Comparison of ENCODE assay signal across 22 cellular contexts in genomic region chr20:37363221-37364012, GRCh38. TPM values are rescaled to one million over a fixed set of nuclear protein-coding genes. Genes with fewer than 3 reads are reported as not detected.
DNase-seq lines count a peak whose midpoint lies in the region; ATAC-seq, FAIRE-seq and TF ChIP-seq lines count a peak whose summit lies in the region.
"Had no signal": no experiment of that assay in that cellular context is flagged by ENCODE, and none has a peak within 500 bp of the region (broad histone marks: within the 10 kb centered on the region; RNA-seq: fewer than 3 reads in every experiment).

No MANE protein-coding gene starts in this region.

- H3K27me3 ChIP-seq in BLaER1 treated with 17β-estradiol and CSF1 and Interleukin-3, amounts not matched to agents 10 nM and 100 nM, result no peaks in the 10 kb centered on the region
- H3K27me3 ChIP-seq in HepG2 (ENCODE audit: control insufficient read depth in 1 of 2, insufficient read depth in 2 of 2, low read length in 2 of 2), result no peaks in the 10 kb centered on the region
- no peaks in the 10 kb centered on the region for H3K27me3 ChIP-seq in trophoblast cell (ENCODE audit: insufficient read depth, low read length)
- H3K27me3 ChIP-seq in vagina, result no peaks in the 10 kb centered on the region
- H3K27me3 ChIP-seq: dorsolateral prefrontal cortex, gastroesophageal sphincter, hepatocyte had no signal

- peaks cover 5% of the 10 kb centered on the region for H3K4me1 Mint-ChIP-seq in WTC11

- DNase-seq in WTC11 (ENCODE audit: low spot score) (peak; percentile 10), HepG2 (ENCODE audit: low spot score) (no peak), trophoblast cell (no peak), caudate nucleus (lab: John Stamatoyannopoulos, UW) (no peak), KBM-7 (no peak), vagina (ENCODE audit: extremely low spot score in 2 of 2) (no peak)
- DNase-seq in stimulated activated CD4-positive, alpha-beta T cell treated with anti-CD3 and anti-CD28 coated beads, Interleukin-2, amount 100 ng/mL, for 24 hours, result no peak
- DNase-seq: activated CD4-positive, alpha-beta T cell treated with anti-CD3 and anti-CD28 coated beads for 4 hours; activated gamma-delta T cell treated with Interleukin-2 at 50 U/mL for 16 hours; C1 segment of cervical spinal cord; DMS79; dorsolateral prefrontal cortex; nephron progenitor cell; SK-N-SH; T-helper 17 cell had no signal

- H2AK5ac ChIP-seq in trophoblast cell (ENCODE audit: low read length), result no peak overlapping the region

- TF ChIP-seq POLR2A in HepG2 (IDR thresholded peaks at IDR 0.05; ENCODE audit: insufficient read depth in 1 of 2, low read depth in 2 of 2, low read length in 2 of 2) (no peak), vagina (IDR thresholded peaks at IDR 0.05) (no peak)

- no peaks in the 10 kb centered on the region for H3K79me1 ChIP-seq in trophoblast cell (ENCODE audit: low read length)

- H3K4me3 Mint-ChIP-seq in WTC11, result no peak overlapping the region
- H3K4me3 Mint-ChIP-seq: central memory CD8-positive, alpha-beta T cell; nephron progenitor cell; stimulated activated naive CD8-positive, alpha-beta T cell treated with anti-CD3 and anti-CD28 coated beads, Interleukin-15, Interleukin-2, amounts not matched to agents 100 ng/mL and 50 ng/mL, for 24 hours; T-helper 17 cell had no signal

- FAIRE-seq in HepG2 (lab: Jason Lieb, UNC), result no peak

- no peak for TF ChIP-seq RAD21 in HepG2 (CRISPR knock-in tag; IDR thresholded peaks at IDR 0.05)

- H3K9me3 Mint-ChIP-seq in WTC11, result peaks cover 5% of the 10 kb centered on the region
- H3K9me3 Mint-ChIP-seq: central memory CD8-positive, alpha-beta T cell; nephron progenitor cell; stimulated activated naive CD8-positive, alpha-beta T cell treated with anti-CD3 and anti-CD28 coated beads, Interleukin-15, Interleukin-2, amounts not matched to agents 100 ng/mL and 50 ng/mL, for 24 hours had no signal

- no peak overlapping the region for H4K91ac ChIP-seq in trophoblast cell (ENCODE audit: low read depth, low read length)

- peak overlapping the region in 9 of 11 experiments; percentile 7 to 99 (median 59); a peak in 13 of 22 replicates for H3K4me2 ChIP-seq in BLaER1 treated with 17β-estradiol and CSF1 and Interleukin-3, amounts not matched to agents 10 nM and 100 nM
- no peak overlapping the region for H3K4me2 ChIP-seq in HepG2 (ENCODE audit: low read depth, low read length)
- no peak overlapping the region for H3K4me2 ChIP-seq in trophoblast cell (ENCODE audit: low read length)
- H3K4me2 ChIP-seq: hepatocyte, SK-N-SH had no signal

- TF ChIP-seq EP300 in HepG2 (IDR thresholded peaks at IDR 0.05; ENCODE audit: low read depth in 2 of 2, low read length in 2 of 2), result no peak
- TF ChIP-seq EP300 in HepG2 (CRISPR knock-in tag; IDR thresholded peaks at IDR 0.05; ENCODE audit: borderline replicate concordance), result no peak

- H3K4me3 ChIP-seq in BLaER1 treated with 17β-estradiol and CSF1 and Interleukin-3, amounts not matched to agents 10 nM and 100 nM, result no peak overlapping the region
- H3K4me3 ChIP-seq in HepG2 (replicated peaks in 1 of 3; ENCODE audit: insufficient read depth in 1 of 3, low read depth in 2 of 3, low read length in 3 of 3) (no peak overlapping the region), trophoblast cell (ENCODE audit: low read depth, low read length) (no peak overlapping the region), vagina (no peak overlapping the region)
- H3K4me3 ChIP-seq: dorsolateral prefrontal cortex, gastroesophageal sphincter, hepatocyte had no signal

- no peak overlapping the region for H3K18ac ChIP-seq in trophoblast cell (ENCODE audit: low read length)

- TF ChIP-seq CTCF in WTC11 (IDR thresholded peaks at IDR 0.05), result no peak
- TF ChIP-seq CTCF in HepG2 (CRISPR knock-in tag; IDR thresholded peaks at IDR 0.05), result no peak
- TF ChIP-seq CTCF in vagina (IDR thresholded peaks at IDR 0.05), result no peak

- POLR2A ChIA-PET in WTC11 (lab: Charles Lee), result no interaction called here
- POLR2A ChIA-PET in HepG2 (lab: Yijun Ruan, JAX), result interaction anchor here (1.2 kb wide), 1 partner anchor 19 kb away, joined by 3 read pairs; no protein-coding TSS in a partner anchor

- peaks cover 27% of the 10 kb centered on the region for H3K36me3 Mint-ChIP-seq in WTC11

- H2AFZ ChIP-seq in HepG2 (ENCODE audit: low read length), result no peak overlapping the region
- H2AFZ ChIP-seq in trophoblast cell (ENCODE audit: insufficient read depth, low read length, poor library complexity), result no peak overlapping the region
- H2AFZ ChIP-seq: hepatocyte, parathyroid adenoma had no signal

- H4K8ac ChIP-seq in trophoblast cell (ENCODE audit: low read depth, low read length), result no peak overlapping the region

- in situ Hi-C loops in HepG2 (cut with HindIII; ENCODE audit: extremely low pct_ligation_motif_present, low pct_unique_long_range_greater_than_20kb), result no loop called here
- in situ Hi-C loops in KBM-7 (cut with MboI; ENCODE audit: low pct_unique_long_range_greater_than_20kb, low sequenced_read_pairs), result no loop called here

- no peak overlapping the region for H3K27ac Mint-ChIP-seq in WTC11
- H3K27ac Mint-ChIP-seq: nephron progenitor cell; stimulated activated naive CD8-positive, alpha-beta T cell treated with anti-CD3 and anti-CD28 coated beads, Interleukin-15, Interleukin-2, amounts not matched to agents 100 ng/mL and 50 ng/mL, for 24 hours; T-helper 17 cell had no signal

- H3K9me3 ChIP-seq in BLaER1 treated with 17β-estradiol and CSF1 and Interleukin-3, amounts not matched to agents 10 nM and 100 nM (replicated peaks in 1 of 11), result peaks cover 0 to 8% (median 0%) of the 10 kb centered on the region in 11 experiments; a peak in 7 of 22 replicates
- H3K9me3 ChIP-seq in HepG2 (ENCODE audit: low read length), result no peaks in the 10 kb centered on the region
- H3K9me3 ChIP-seq in trophoblast cell (ENCODE audit: insufficient read depth, low read depth, low read length), result peaks cover 2% of the 10 kb centered on the region
- H3K9me3 ChIP-seq in vagina, result no peaks in the 10 kb centered on the region
- H3K9me3 ChIP-seq: Caco-2, gastroesophageal sphincter, SK-N-SH had no signal

- no peak overlapping the region for H3K23ac ChIP-seq in trophoblast cell (ENCODE audit: low read length)

- no peak overlapping the region for H3K14ac ChIP-seq in trophoblast cell (ENCODE audit: low read length)

- peaks cover 33 to 98% (median 91%) of the 10 kb centered on the region in 10 experiments for H3K4me1 ChIP-seq in BLaER1 treated with 17β-estradiol and CSF1 and Interleukin-3, amounts not matched to agents 10 nM and 100 nM
- H3K4me1 ChIP-seq in HepG2 (ENCODE audit: insufficient read depth, low read length) (no peaks in the 10 kb centered on the region), trophoblast cell (ENCODE audit: control insufficient read depth in 1 of 2, insufficient read depth in 2 of 2, low read length in 2 of 2) (peaks cover 4 to 8% of the 10 kb centered on the region in 2 experiments), vagina (peaks cover 21% of the 10 kb centered on the region)

- intact Hi-C loops in HepG2 (cut with micrococcal nuclease; ENCODE audit: unreplicated experiment) (loop anchor here (2.0 kb wide), 1 partner anchor 15 kb away; no protein-coding TSS in a partner anchor), vagina (cut with DNase I) (no loop called here)

- H3K27ac ChIP-seq in BLaER1 treated with 17β-estradiol and CSF1 and Interleukin-3, amounts not matched to agents 10 nM and 100 nM, result peak overlapping the region in 8 of 11 experiments; percentile 9 to 83 (median 72); a peak in 15 of 22 replicates
- H3K27ac ChIP-seq in HepG2 (ENCODE audit: extremely low read length, insufficient read depth, low read length) (no peak overlapping the region), trophoblast cell (ENCODE audit: low read depth, low read length) (no peak overlapping the region), caudate nucleus (ENCODE audit: low read depth, low read length) (no peak overlapping the region), vagina (no peak overlapping the region)
- H3K27ac ChIP-seq: hepatocyte, parathyroid adenoma had no signal

- peaks cover 6 to 82% (median 58%) of the 10 kb centered on the region in 11 experiments; a peak in 21 of 22 replicates for H4K20me1 ChIP-seq in BLaER1 treated with 17β-estradiol and CSF1 and Interleukin-3, amounts not matched to agents 10 nM and 100 nM
- peaks cover 66% of the 10 kb centered on the region for H4K20me1 ChIP-seq in HepG2 (ENCODE audit: insufficient read depth, low read length)

- H2BK120ac ChIP-seq in trophoblast cell (ENCODE audit: insufficient read depth, low read length, poor library complexity), result no peak overlapping the region

- 97% methylated on average over 20 of the region's 24 CpGs for WGBS in HepG2 (ENCODE audit: low lambda C conversion rate)
- WGBS in trophoblast cell (ENCODE audit: extremely low coverage, insufficient coverage, insufficient read length), result no CpG with 5 or more reads among the region's 24 CpGs

- H3K27me3 Mint-ChIP-seq in WTC11 (ENCODE audit: low read depth), result no peaks in the 10 kb centered on the region
- H3K27me3 Mint-ChIP-seq: central memory CD8-positive, alpha-beta T cell; stimulated activated naive CD8-positive, alpha-beta T cell treated with anti-CD3 and anti-CD28 coated beads, Interleukin-15, Interleukin-2, amounts not matched to agents 100 ng/mL and 50 ng/mL, for 24 hours; T-helper 17 cell had no signal

- H3K79me2 ChIP-seq in HepG2 (ENCODE audit: insufficient read depth, low read length), result peaks cover 47% of the 10 kb centered on the region
- H3K79me2 ChIP-seq in trophoblast cell (ENCODE audit: control insufficient read depth, insufficient read depth, low read length, poor library complexity), result peaks cover 38% of the 10 kb centered on the region

- peak overlapping the region; percentile 71 for H3K4ac ChIP-seq in trophoblast cell (ENCODE audit: low read depth, low read length)

- no peak overlapping the region for H2BK5ac ChIP-seq in trophoblast cell (ENCODE audit: low read depth, low read length, poor library complexity)

- no TSS peak for BruUV-seq in HepG2 (replicated peaks; lab: Mats Ljungman, UMichigan)

- CTCF ChIA-PET in WTC11 (lab: Charles Lee) (interaction anchor here (1.2 to 1.3 kb wide), 2 partner anchors 21 to 29 kb away, joined by 3 read pairs; no protein-coding TSS in a partner anchor), HepG2 (lab: Yijun Ruan, JAX; ENCODE audit: low intra/inter-chr PET ratio, low total read pairs) (interaction anchor here (1.8 kb wide), 1 partner anchor 21 kb away, joined by 4 read pairs; no protein-coding TSS in a partner anchor)

- no peak overlapping the region for H2BK12ac ChIP-seq in trophoblast cell (ENCODE audit: low read length)

- H3K9ac ChIP-seq in BLaER1 treated with 17β-estradiol and CSF1 and Interleukin-3, amounts not matched to agents 10 nM and 100 nM, result peak overlapping the region in 7 of 11 experiments; percentile 3 to 48 (median 37); a peak in 10 of 22 replicates
- no peak overlapping the region for H3K9ac ChIP-seq in HepG2 (ENCODE audit: insufficient read depth, low read depth, low read length)
- H3K9ac ChIP-seq in trophoblast cell (ENCODE audit: low read length), result no peak overlapping the region
- H3K9ac ChIP-seq: parathyroid adenoma, SK-N-SH had no signal

- H4K12ac ChIP-seq in trophoblast cell (ENCODE audit: low read depth, low read length), result no peak overlapping the region

- peaks cover 27 to 69% (median 38%) of the 10 kb centered on the region in 11 experiments for H3K36me3 ChIP-seq in BLaER1 treated with 17β-estradiol and CSF1 and Interleukin-3, amounts not matched to agents 10 nM and 100 nM
- peaks cover 33 to 73% of the 10 kb centered on the region in 2 experiments for H3K36me3 ChIP-seq in HepG2 (replicated peaks in 1 of 2; ENCODE audit: control insufficient read depth in 1 of 2, insufficient read depth in 2 of 2, low read length in 2 of 2)
- H3K36me3 ChIP-seq in trophoblast cell (ENCODE audit: control insufficient read depth in 1 of 2, insufficient read depth in 2 of 2, low read length in 2 of 2), result peaks cover 69 to 78% of the 10 kb centered on the region in 2 experiments
- peaks cover 4 to 11% of the 10 kb centered on the region in 2 donors for H3K36me3 ChIP-seq in vagina

- ATAC-seq in WTC11, result no peak
- no peak; the same call in 2 of the 3 replicates for ATAC-seq in HepG2
- ATAC-seq: gastroesophageal sphincter, T-helper 17 cell had no signal

RNA-seq across cellular contexts. Expression of gene SRC, which starts 17.5 kb away (rescaled TPM):
- total RNA-seq in WTC11 (2021) (27.4 to 33.3 TPM (median 30.4 TPM) in 3 replicates), HepG2 (2016; rRNA removed; fragmentation: Illumina TruSeq; extraction: Trizol) (54.7 and 59.7 TPM in 2 replicates), vagina (48.6 TPM)
- 18.4 and 21.0 TPM in 2 replicates for total RNA-seq in HepG2 (2016; cell fraction: cytosol; rRNA removed; fragmentation: Illumina TruSeq; extraction: Trizol; ENCODE audit: low read depth)
- total RNA-seq in HepG2 (2016; cell fraction: insoluble cytoplasmic fraction; rRNA removed; fragmentation: Illumina TruSeq; extraction: Trizol), result 48.2 and 56.8 TPM in 2 replicates
- total RNA-seq in HepG2 (2016; cell fraction: membrane; rRNA removed; fragmentation: Illumina TruSeq; extraction: Trizol), result 25.3 and 30.3 TPM in 2 replicates
- total RNA-seq in HepG2 (2016; cell fraction: nucleus; rRNA removed; fragmentation: Illumina TruSeq; extraction: Trizol), result 60.1 and 65.6 TPM in 2 replicates
- polyA plus RNA-seq in HepG2 (2011; rRNA removed), result 192 and 229 TPM in 2 replicates
- polyA plus RNA-seq in HepG2 (2011; cell fraction: cytosol; rRNA removed), result 97.4 and 112 TPM in 2 replicates
- 448 and 459 TPM in 2 replicates for polyA plus RNA-seq in HepG2 (2011; cell fraction: nucleus; rRNA removed)
- 148 and 158 TPM in 2 replicates for polyA plus RNA-seq in HepG2 (2012)
- 3.4 and 4.0 TPM in 2 replicates for polyA plus RNA-seq in HepG2 (2016; cell fraction: cytosol; fragmentation: Illumina TruSeq; extraction: Trizol; ENCODE audit: low read depth)
- 43.5 and 52.9 TPM in 2 replicates for polyA plus RNA-seq in HepG2 (2016; cell fraction: insoluble cytoplasmic fraction; fragmentation: Illumina TruSeq; extraction: Trizol; ENCODE audit: low read depth)
- 13.5 and 16.0 TPM in 2 replicates for polyA plus RNA-seq in HepG2 (2016; cell fraction: membrane; fragmentation: Illumina TruSeq; extraction: Trizol; ENCODE audit: low read depth)
- polyA plus RNA-seq in HepG2 (2016; cell fraction: nucleus; fragmentation: Illumina TruSeq; extraction: Trizol; ENCODE audit: insufficient read depth, low read depth), result 92.1 and 101 TPM in 2 replicates
- 0.87 and 280 TPM in 2 replicates for polyA minus RNA-seq in HepG2 (2011; rRNA and poly(A)+ RNA removed; ENCODE audit: low replicate concordance)
- polyA minus RNA-seq in HepG2 (2011; cell fraction: cytosol; rRNA and poly(A)+ RNA removed), result 92.5 and 127 TPM in 2 replicates
- polyA minus RNA-seq in HepG2 (2011; cell fraction: nucleus; rRNA and poly(A)+ RNA removed), result 209 and 267 TPM in 2 replicates
- polyA plus RNA-seq in trophoblast cell (2013), result 188 and 198 TPM in 2 replicates

Comparison
In these comparisons a context has a peak if more than half of its experiments do, and no peak if none do; other contexts are left out.
1. H3K27ac ChIP-seq: peak in BLaER1 treated with 17β-estradiol and CSF1 and Interleukin-3, amounts not matched to agents 10 nM and 100 nM (8 of 11); none in HepG2 (single experiment), trophoblast cell (single experiment), caudate nucleus (single experiment) and vagina (single experiment).
2. H3K4me2 ChIP-seq: peak in BLaER1 treated with 17β-estradiol and CSF1 and Interleukin-3, amounts not matched to agents 10 nM and 100 nM (9 of 11); none in HepG2 (single experiment) and trophoblast cell (single experiment).
3. H3K9ac ChIP-seq: peak in BLaER1 treated with 17β-estradiol and CSF1 and Interleukin-3, amounts not matched to agents 10 nM and 100 nM (7 of 11); none in HepG2 (single experiment) and trophoblast cell (single experiment).